In the genomic region with DNA sequence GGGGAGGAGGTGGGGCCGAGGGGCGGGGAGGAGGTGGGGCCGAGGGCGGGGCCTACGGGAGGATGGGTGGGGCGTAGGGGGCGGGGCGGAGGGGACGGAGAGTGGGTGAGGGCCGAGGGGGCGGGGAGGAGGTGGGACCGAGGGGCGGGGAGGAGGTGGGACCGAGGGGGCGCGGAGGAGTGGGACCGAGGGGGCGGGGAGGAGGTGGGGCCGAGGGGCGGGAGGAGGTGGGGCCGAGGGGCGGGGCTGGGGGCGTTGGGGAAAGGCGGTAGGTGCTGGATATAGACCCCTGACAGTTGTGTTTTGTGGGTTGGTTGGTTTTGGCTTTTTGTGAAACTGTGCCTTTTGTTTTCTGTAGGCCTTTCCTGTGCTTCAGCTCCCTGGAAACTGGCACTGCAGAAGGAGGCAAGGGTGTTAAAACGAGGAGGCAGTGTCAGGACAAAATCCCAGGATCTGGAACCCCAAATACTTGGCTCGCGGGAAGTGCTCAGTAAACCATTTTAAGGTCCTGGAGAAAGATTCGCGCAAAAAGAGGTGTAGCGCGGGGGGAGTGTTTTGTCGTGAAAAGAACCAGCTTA, we compare ENCODE assay signal across 8 cellular contexts. TPM values are rescaled to one million over a fixed set of nuclear protein-coding genes. Genes with fewer than 3 reads are reported as not detected.
DNase-seq lines count a peak whose midpoint lies in the region; ATAC-seq and TF ChIP-seq lines count a peak whose summit lies in the region.

No MANE protein-coding gene starts in this region.

- peak overlapping the region; percentile 72 for H3K4me3 ChIP-seq in endocrine pancreas (ENCODE audit: control insufficient read depth, insufficient read depth, low read length)
- H3K4me3 ChIP-seq in mucosa of descending colon, result no peak overlapping the region

- POLR2A ChIA-PET in activated CD4-positive, alpha-beta memory T cell treated with anti-CD3 and anti-CD28 coated beads for 36 hours (lab: Charles Lee), result interaction anchor here (1.2 to 2.8 kb wide), 2 partner anchors 10 to 12 kb away, joined by 4 to 13 read pairs; a partner anchor contains a TSS

- no peaks in the 10 kb centered on the region for H3K9me3 Mint-ChIP-seq in activated CD4-positive, alpha-beta memory T cell treated with anti-CD3 and anti-CD28 coated beads for 36 hours

- H3K4me1 Mint-ChIP-seq in activated CD4-positive, alpha-beta memory T cell treated with anti-CD3 and anti-CD28 coated beads for 36 hours (ENCODE audit: low read depth), result peaks cover 37% of the 10 kb centered on the region

- DNase-seq in NCI-H1105 (lab: John Stamatoyannopoulos, UW) (peak; percentile 67), mucosa of descending colon (peak; percentile 72 to 84 (median 78)), NOMO-1 treated with DMSO at 0.1 percent for 48 hours (lab: John Stamatoyannopoulos, UW; ENCODE audit: unreplicated experiment) (no peak)
- no peak for DNase-seq in activated CD4-positive, alpha-beta memory T cell treated with anti-CD3 and anti-CD28 coated beads for 36 hours
- peak; percentile 37 to 59 for DNase-seq in stimulated activated CD8-positive, alpha-beta memory T cell treated with anti-CD3 and anti-CD28 coated beads, Interleukin-4, amount 100 ng/mL, for 1 hour (ENCODE audit: low read depth in 2 of 2, low spot score in 1 of 2)

- no peak for TF ChIP-seq CTCF in mucosa of descending colon (IDR thresholded peaks at IDR 0.05)

- no peaks in the 10 kb centered on the region for H3K27me3 ChIP-seq in endocrine pancreas (ENCODE audit: control insufficient read depth, insufficient read depth, low read length)

- no peaks in the 10 kb centered on the region for H3K36me3 Mint-ChIP-seq in activated CD4-positive, alpha-beta memory T cell treated with anti-CD3 and anti-CD28 coated beads for 36 hours

- H3K9me3 ChIP-seq in ES-I3 (ENCODE audit: control insufficient read depth, insufficient read depth, low read length), result no peaks in the 10 kb centered on the region
- no peaks in the 10 kb centered on the region for H3K9me3 ChIP-seq in endocrine pancreas (ENCODE audit: control insufficient read depth, low read length)
- H3K9me3 ChIP-seq in mucosa of descending colon, result no peaks in the 10 kb centered on the region

- H3K27ac Mint-ChIP-seq in activated CD4-positive, alpha-beta memory T cell treated with anti-CD3 and anti-CD28 coated beads for 36 hours, result peak overlapping the region; percentile 65

- peak overlapping the region; percentile 74 for H3K4me3 Mint-ChIP-seq in activated CD4-positive, alpha-beta memory T cell treated with anti-CD3 and anti-CD28 coated beads for 36 hours

- ATAC-seq in mucosa of descending colon (peak; percentile 78), HG03571 (IDR thresholded peaks at IDR 0.05; ENCODE audit: unreplicated experiment) (no peak)

- no peaks in the 10 kb centered on the region; the same call in 1 of the 2 replicates for H3K4me1 ChIP-seq in ES-I3 (ENCODE audit: insufficient read depth, low read length)
- H3K4me1 ChIP-seq in endocrine pancreas (ENCODE audit: control insufficient read depth, insufficient read depth, low read length), result no peaks in the 10 kb centered on the region
- peaks cover 4% of the 10 kb centered on the region for H3K4me1 ChIP-seq in mucosa of descending colon (ENCODE audit: low read depth)

- H3K36me3 ChIP-seq in ES-I3 (ENCODE audit: insufficient read depth, low read length) (no peaks in the 10 kb centered on the region), endocrine pancreas (ENCODE audit: control insufficient read depth, insufficient read depth, low read length) (no peaks in the 10 kb centered on the region), mucosa of descending colon (ENCODE audit: low read depth) (no peaks in the 10 kb centered on the region)

- H3K9ac ChIP-seq in ES-I3 (ENCODE audit: low read depth, low read length), result peak overlapping the region; percentile 75; the same call in 1 of the 2 replicates
- H3K9ac ChIP-seq in endocrine pancreas (ENCODE audit: control insufficient read depth, insufficient read depth, low read length), result peak overlapping the region; percentile 51

- H3K27me3 Mint-ChIP-seq in activated CD4-positive, alpha-beta memory T cell treated with anti-CD3 and anti-CD28 coated beads for 36 hours, result no peaks in the 10 kb centered on the region

- intact Hi-C loops in activated CD4-positive, alpha-beta memory T cell treated with anti-CD3 and anti-CD28 coated beads for 36 hours (cut with micrococcal nuclease), result loop anchor here (1.0 to 5.0 kb wide), 4 partner anchors 11 to 1167 kb away; a partner anchor contains a TSS
- intact Hi-C loops in mucosa of descending colon (cut with DNase I, micrococcal nuclease), result no loop called here

- CTCF ChIA-PET in activated CD4-positive, alpha-beta memory T cell treated with anti-CD3 and anti-CD28 coated beads for 36 hours (lab: Charles Lee), result interaction anchor here (0.6 to 0.8 kb wide), 2 partner anchors 228 to 292 kb away, joined by 3 read pairs; no protein-coding TSS in a partner anchor

RNA-seq across cellular contexts. Expression of a gene that starts 0.6 kb away (rescaled TPM):
- total RNA-seq in activated CD4-positive, alpha-beta memory T cell treated with anti-CD3 and anti-CD28 coated beads for 36 hours, result 10 to 100 TPM; 20.6 to 21.4 TPM
- total RNA-seq in mucosa of descending colon, result 10 to 100 TPM; 23.3 to 33.2 (median 25.0) TPM

RNA-seq across cellular contexts. Expression of a gene that starts 10.9 kb away (rescaled TPM):
- total RNA-seq in activated CD4-positive, alpha-beta memory T cell treated with anti-CD3 and anti-CD28 coated beads for 36 hours, result 10 to 100 TPM; 14.3 to 14.5 TPM
- total RNA-seq in mucosa of descending colon, result 10 to 100 TPM; 12.6 to 17.3 (median 13.1) TPM

Comparison
In these comparisons a context has a peak if more than half of its experiments do, and no peak if none do; other contexts are left out.
1. DNase-seq: peak in NCI-H1105 (single experiment), mucosa of descending colon (3 of 3) and stimulated activated CD8-positive, alpha-beta memory T cell treated with anti-CD3 and anti-CD28 coated beads, Interleukin-4, amount 100 ng/mL, for 1 hour (2 of 2); none in activated CD4-positive, alpha-beta memory T cell treated with anti-CD3 and anti-CD28 coated beads for 36 hours (single experiment) and NOMO-1 treated with DMSO at 0.1 percent for 48 hours (single experiment).